Comparison of ENCODE assay signal across 16 cellular contexts in the genomic region with DNA sequence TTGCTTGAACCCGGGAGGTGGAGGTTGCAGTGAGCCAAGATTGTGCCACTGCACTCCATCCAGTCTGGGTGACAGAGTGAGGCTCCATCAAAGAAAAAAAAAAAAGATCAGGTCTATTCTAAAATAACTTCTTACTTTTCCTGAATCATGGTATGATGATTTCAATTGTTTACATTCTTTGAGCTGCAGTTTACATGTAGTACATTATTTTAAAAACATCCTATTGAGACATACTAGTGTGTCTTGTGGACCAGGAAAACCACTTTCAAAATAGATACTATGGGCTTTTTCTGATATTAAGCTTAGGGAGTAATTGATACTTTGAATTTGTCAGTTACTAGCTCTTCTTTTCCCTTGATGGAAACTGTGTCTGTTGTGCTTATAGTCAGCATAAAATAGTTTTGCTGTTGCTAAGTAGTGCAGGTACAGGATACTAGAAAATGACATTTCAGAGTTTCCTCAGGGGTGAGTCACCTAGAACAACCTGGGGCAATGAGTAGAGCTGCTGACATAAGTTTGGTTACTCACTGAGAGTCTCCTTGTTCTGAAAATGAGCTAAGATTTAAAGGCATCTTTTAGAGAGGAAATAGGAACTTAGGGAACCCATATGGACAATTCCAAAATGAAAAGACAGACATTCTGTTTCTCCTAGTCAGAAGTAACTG. TPM values are rescaled to one million over a fixed set of nuclear protein-coding genes. Genes with fewer than 3 reads are reported as not detected.
DNase-seq lines count a peak whose midpoint lies in the region; ATAC-seq, FAIRE-seq and TF ChIP-seq lines count a peak whose summit lies in the region.
"Had no signal": no experiment of that assay in that cellular context is flagged by ENCODE, and none has a peak within 500 bp of the region (broad histone marks: within the 10 kb centered on the region; RNA-seq: fewer than 3 reads in every experiment).

No MANE protein-coding gene starts in this region.

- H3K4me3 ChIP-seq in SJSA1 (no peak overlapping the region), keratinocyte (ENCODE audit: control insufficient read depth in 2 of 3, extremely low read depth in 1 of 3, insufficient read depth in 2 of 3, low read depth in 1 of 3, low read length in 3 of 3) (no peak overlapping the region)
- H3K4me3 ChIP-seq: HAP-1 had no signal

- H3K79me2 ChIP-seq in keratinocyte (ENCODE audit: control insufficient read depth, insufficient read depth, low read length) = no peaks in the 10 kb centered on the region

- TF ChIP-seq CTCF in keratinocyte (optimal IDR thresholded peaks at IDR 0.05 in 1 of 3, IDR thresholded peaks at IDR 0.05 in 1 of 3, conservative IDR thresholded peaks at IDR 0.05 in 1 of 3; ENCODE audit: extremely low read depth in 1 of 3, insufficient read depth in 2 of 3, low read length in 3 of 3) = no peak

- H3K4me2 ChIP-seq in keratinocyte (ENCODE audit: control insufficient read depth, extremely low read depth, insufficient read depth, low read depth, low read length) = peak overlapping the region; percentile 30

- H2AFZ ChIP-seq in keratinocyte (ENCODE audit: control insufficient read depth, low read length) = no peak overlapping the region

- DNase-seq in stimulated activated CD4-positive, alpha-beta T cell treated with anti-CD3 and anti-CD28 coated beads, Interleukin-1b, Interleukin-23, amount 100 ng/mL, for 48 hours = peak; percentile 9
- no peak for DNase-seq in stimulated activated CD4-positive, alpha-beta T cell treated with anti-CD3 and anti-CD28 coated beads, Interleukin-4, amount 100 ng/mL, for 24 hours
- peak in 1 of 2 experiments; percentile 51 for DNase-seq in SJSA1 (ENCODE audit: low read depth in 1 of 2, low spot score in 2 of 2)
- peak; percentile 73 for DNase-seq in keratinocyte (ENCODE audit: low read depth, low spot score)
- no peak for DNase-seq in HUDEP-2 (lab: John Stamatoyannopoulos, UW; ENCODE audit: unreplicated experiment in 76 of 76)
- no peak for DNase-seq in sciatic nerve (ENCODE audit: low spot score)
- DNase-seq in posterior cingulate gyrus = no peak
- DNase-seq: activated CD4-positive, alpha-beta T cell treated with anti-CD3 and anti-CD28 coated beads, Interleukin-2, amount 50 U/mL, for 48 hours; erythroblast; head of caudate nucleus; NCI-H1930; retina; stimulated activated CD4-positive, alpha-beta T cell treated with anti-CD3 and anti-CD28 coated beads, Interleukin-15, amount 100 ng/mL, for 24 hours had no signal

- peak; percentile 92 for FAIRE-seq in keratinocyte (lab: Jason Lieb, UNC)
- FAIRE-seq: islet of Langerhans had no signal

- H3K27me3 ChIP-seq in SJSA1 (replicated peaks) (no peaks in the 10 kb centered on the region), keratinocyte (ENCODE audit: control insufficient read depth, extremely low read depth, insufficient read depth, low read length) (no peaks in the 10 kb centered on the region)

- no peak overlapping the region for H3K9ac ChIP-seq in keratinocyte (ENCODE audit: control insufficient read depth, extremely low read depth, insufficient read depth, low read length)

- no peak for ATAC-seq in sciatic nerve
- ATAC-seq: SK-N-SH treated with all-trans-retinoic acid at 6 μM for 48 hours had no signal

- H3K9me3 ChIP-seq in SJSA1 (replicated peaks) = no peaks in the 10 kb centered on the region
- no peaks in the 10 kb centered on the region for H3K9me3 ChIP-seq in keratinocyte (ENCODE audit: control insufficient read depth, low read depth, low read length)
- H3K9me3 ChIP-seq: HAP-1 had no signal

- H3K9me1 ChIP-seq in keratinocyte (ENCODE audit: control insufficient read depth, extremely low read depth, insufficient read depth, low read length) = no peaks in the 10 kb centered on the region

- H3K4me1 ChIP-seq in SJSA1 (replicated peaks) = peaks cover 15% of the 10 kb centered on the region
- H3K4me1 ChIP-seq in keratinocyte (ENCODE audit: control insufficient read depth, extremely low read depth, insufficient read depth, low read length) = peaks cover 30% of the 10 kb centered on the region
- H3K4me1 ChIP-seq: HAP-1 had no signal

- H3K36me3 ChIP-seq in SJSA1 = no peaks in the 10 kb centered on the region
- H3K36me3 ChIP-seq in keratinocyte (ENCODE audit: control insufficient read depth in 2 of 2, extremely low read depth in 1 of 2, insufficient read depth in 2 of 2, low read length in 2 of 2) = no peaks in the 10 kb centered on the region
- H3K36me3 ChIP-seq: HAP-1 had no signal

- intact Hi-C loops in sciatic nerve (cut with DNase I) = no loop called here
- intact Hi-C loops in posterior cingulate gyrus (cut with DNase I) = no loop called here

- no peaks in the 10 kb centered on the region for H4K20me1 ChIP-seq in keratinocyte (ENCODE audit: control insufficient read depth, extremely low read depth, insufficient read depth, low read length)

- H3K27ac ChIP-seq in SJSA1 (0 out of 2 replicates have a peak overlapping the region, but pooled peaks have one; percentile 42), keratinocyte (ENCODE audit: control insufficient read depth, insufficient read depth, low read length) (peak overlapping the region; percentile 73)

- dilution Hi-C loops in keratinocyte (cut with MboI; ENCODE audit: extremely low pct_ligation_motif_present, low sequenced_read_pairs) = no loop called here

RNA-seq across cellular contexts. Expression of gene C4orf54, which starts 53.2 kb away (rescaled TPM):
- total RNA-seq in SJSA1 (2014; rRNA removed; shearing (Covaris generic)) = 0.25 and 0.63 TPM in 2 replicates
- 0.01 to 0.03 TPM in 2 of 3 replicates, not detected in the other for polyA plus RNA-seq in keratinocyte
- not detected for polyA plus RNA-seq in keratinocyte (2011; ENCODE audit: low read depth)
- 0.01 TPM in 1 of 2 replicates, not detected in the other for polyA plus RNA-seq in keratinocyte (2011; cell fraction: cytosol; rRNA removed)
- 0.04 and 0.08 TPM in 2 replicates for polyA plus RNA-seq in keratinocyte (2011; cell fraction: nucleus; rRNA removed)
- polyA plus RNA-seq in keratinocyte (2012; ENCODE audit: low replicate concordance) = 0.01 TPM in 1 of 2 replicates, not detected in the other
- polyA minus RNA-seq in keratinocyte = 0.06 to 0.26 TPM in 2 of 3 replicates, not detected in the other
- not detected for polyA minus RNA-seq in keratinocyte (2011; cell fraction: cytosol; rRNA and poly(A)+ RNA removed)
- 0.08 and 0.11 TPM in 2 replicates for polyA minus RNA-seq in keratinocyte (2011; cell fraction: nucleus; rRNA and poly(A)+ RNA removed)
- total RNA-seq in sciatic nerve = not detected

Comparison
In these comparisons a context has a peak if more than half of its experiments do, and no peak if none do; other contexts are left out.
1. DNase-seq: peak in stimulated activated CD4-positive, alpha-beta T cell treated with anti-CD3 and anti-CD28 coated beads, Interleukin-1b, Interleukin-23, amount 100 ng/mL, for 48 hours (single experiment) and keratinocyte (single experiment); none in stimulated activated CD4-positive, alpha-beta T cell treated with anti-CD3 and anti-CD28 coated beads, Interleukin-4, amount 100 ng/mL, for 24 hours (single experiment), HUDEP-2 (0 of 76), sciatic nerve (single experiment) and posterior cingulate gyrus (0 of 10).